9 cellular contexts compared by ENCODE assay signal in the genomic region with DNA sequence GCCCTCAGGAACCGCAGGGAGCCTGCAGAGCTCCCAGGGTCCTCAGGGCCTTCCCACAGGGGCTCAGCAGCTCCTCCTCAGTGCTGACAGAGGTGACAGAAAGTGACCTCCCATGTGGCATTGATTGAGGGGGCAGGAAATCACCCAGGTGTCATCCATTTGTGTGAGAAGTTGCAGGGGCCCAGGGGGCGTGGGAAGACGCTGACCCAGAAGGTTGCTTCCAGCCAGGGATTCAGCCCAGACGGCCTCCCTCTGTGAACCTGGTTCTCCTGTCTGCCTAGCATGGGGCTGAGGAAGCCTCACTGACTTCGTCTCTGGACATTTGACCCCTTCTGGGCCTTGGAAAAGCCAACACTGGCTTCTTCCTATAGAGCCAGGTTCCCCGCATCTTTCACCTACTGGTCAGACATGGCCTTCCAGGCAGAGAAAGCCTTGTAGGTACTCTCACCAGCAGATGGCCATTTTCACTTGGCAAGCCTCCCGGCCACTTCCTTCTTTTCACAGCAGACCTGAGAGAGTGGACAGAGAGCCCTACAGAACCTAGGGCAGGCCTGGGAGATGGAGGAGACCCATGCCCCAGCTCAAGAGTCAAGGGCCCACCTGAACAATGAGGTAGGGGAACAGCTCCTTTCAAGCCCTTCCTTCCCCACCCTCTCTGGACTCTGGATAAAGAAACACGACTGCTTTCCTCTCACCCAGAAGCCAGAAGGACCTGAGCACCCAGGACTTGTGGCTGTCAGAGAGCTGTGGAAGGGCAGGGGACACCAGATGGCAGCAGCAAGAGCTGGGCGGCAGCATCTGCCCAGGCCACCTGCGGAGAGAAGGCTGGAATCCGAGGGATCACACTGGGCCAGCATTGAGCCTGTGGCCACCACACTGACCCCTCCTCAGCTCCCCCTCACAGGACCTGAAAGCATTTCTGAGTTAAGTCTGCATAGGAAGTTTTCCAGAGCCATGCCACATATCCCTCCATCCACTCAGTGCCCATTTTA.
DNase-seq lines count a peak whose midpoint lies in the region; ATAC-seq and TF ChIP-seq lines count a peak whose summit lies in the region.
"Had no signal": no experiment of that assay in that cellular context is flagged by ENCODE, and none has a peak within 500 bp of the region (broad histone marks: within the 10 kb centered on the region; RNA-seq: fewer than 3 reads in every experiment).

No MANE protein-coding gene starts in this region.

- peaks cover 31% of the 10 kb centered on the region for H3K4me1 Mint-ChIP-seq in nephron

- peaks cover 12% of the 10 kb centered on the region for H3K9me3 Mint-ChIP-seq in nephron

- peaks cover under 1% of the 10 kb centered on the region for H3K36me3 Mint-ChIP-seq in nephron (ENCODE audit: low read depth)

- H3K27ac Mint-ChIP-seq in nephron, result peak overlapping the region in 2 of 3 experiments; percentile 21 to 85
- H3K27ac Mint-ChIP-seq: H9 had no signal

- H3K4me3 Mint-ChIP-seq in nephron, result no peak overlapping the region
- H3K4me3 Mint-ChIP-seq: H9 had no signal

- no peak for ATAC-seq in HG03354 (IDR thresholded peaks at IDR 0.05; ENCODE audit: poor library complexity, severe bottlenecking, unreplicated experiment)

- no peaks in the 10 kb centered on the region for H3K27me3 Mint-ChIP-seq in nephron (ENCODE audit: low read depth)

- DNase-seq in GM04504 (ENCODE audit: low read depth) (peak; percentile 30), NCI-H1694 (lab: John Stamatoyannopoulos, UW) (peak; percentile 9), cerebellar cortex (ENCODE audit: low spot score) (peak; percentile 95), islet precursor cell (no peak), NCI-H345 treated with DMSO at 0.1 percent for 48 hours (lab: John Stamatoyannopoulos, UW; ENCODE audit: unreplicated experiment) (no peak)
- DNase-seq: activated gamma-delta T cell had no signal

- TF ChIP-seq CTCF in nephron (IDR thresholded peaks at IDR 0.05; ENCODE audit: unreplicated experiment in 3 of 3), result peak in 1 of 3 experiments; percentile 14

Comparison
In these comparisons a context has a peak if more than half of its experiments do, and no peak if none do; other contexts are left out.
1. DNase-seq: peak in GM04504 (single experiment), NCI-H1694 (single experiment) and cerebellar cortex (single experiment); none in islet precursor cell (single experiment) and NCI-H345 treated with DMSO at 0.1 percent for 48 hours (single experiment).